8 cellular contexts compared by ENCODE assay signal in the genomic region with DNA sequence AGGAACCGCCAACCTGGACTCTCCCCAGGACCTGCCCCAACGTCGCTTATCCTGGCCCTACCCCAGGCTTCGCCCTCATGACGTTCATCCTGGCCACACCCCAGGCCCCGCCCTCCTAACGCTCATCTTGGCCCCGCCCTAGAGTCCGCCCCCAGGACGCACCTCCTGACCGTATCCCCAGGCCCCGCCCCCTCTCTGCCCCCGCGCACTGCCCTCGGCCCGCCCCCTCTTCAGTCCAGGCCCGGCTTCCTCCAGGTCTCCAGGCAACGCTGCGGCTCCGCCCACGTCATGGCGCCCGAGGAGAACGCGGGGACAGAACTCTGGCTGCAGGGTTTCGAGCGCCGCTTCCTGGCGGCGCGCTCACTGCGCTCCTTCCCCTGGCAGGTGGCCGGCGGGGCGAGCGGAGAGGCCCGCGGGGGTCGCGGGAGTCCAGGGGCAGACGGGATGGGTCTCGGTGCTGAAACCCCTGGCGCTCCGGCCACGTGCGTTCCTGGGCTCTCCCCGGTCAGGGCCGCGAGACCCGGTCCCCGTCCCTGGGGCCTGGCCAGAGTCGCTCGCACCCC. TPM values are rescaled to one million over a fixed set of nuclear protein-coding genes. Genes with fewer than 3 reads are reported as not detected.
DNase-seq lines count a peak whose midpoint lies in the region; ATAC-seq, FAIRE-seq and TF ChIP-seq lines count a peak whose summit lies in the region.
"Not testable (repeated sequence)": the region's sequence is repeated elsewhere in the genome, so short reads cannot be mapped to it uniquely, and the experiment has no call there.

No MANE protein-coding gene starts in this region.

- H3K9me3 ChIP-seq in A673 (ENCODE audit: low read depth, low read length, poor library complexity, severe bottlenecking); right lobe of liver: not testable (repeated sequence)
- H3K9me3 ChIP-seq in H1 (ENCODE audit: insufficient read depth in 2 of 2, low read depth in 1 of 2, low read length in 1 of 2), result peaks cover 4 to 63% of the 10 kb centered on the region in 2 experiments; a peak in 2 of 4 replicates

- peak; percentile 94 for DNase-seq in A673 (ENCODE audit: low spot score)
- DNase-seq in GM19239 (ENCODE audit: insufficient read length, low spot score), result peak; percentile 64
- peak; percentile 97 for DNase-seq in KBM-7
- DNase-seq in RCC 7860 (ENCODE audit: low spot score), result peak; percentile 94
- peak; percentile 99 for DNase-seq in activated T-cell treated with anti-CD3 and anti-CD28 coated beads, Interleukin-2, amount 50 U/mL, for 1 hour
- DNase-seq in H1 (ENCODE audit: low read depth in 1 of 2, low spot score in 2 of 2), result peak; percentile 92 to 97
- DNase-seq in right lobe of liver, result peak; percentile 98 to 99 (median 99)
- DNase-seq in stimulated activated CD4-positive, alpha-beta T cell treated with anti-CD3 and anti-CD28 coated beads, Interleukin-15, amount 100 ng/mL, for 48 hours (ENCODE audit: low read depth in 2 of 2), result peak; percentile 92

- not testable (repeated sequence) for TF ChIP-seq RAD21 in H1 (IDR thresholded peaks at IDR 0.05 in 1 of 2, conservative IDR thresholded peaks at IDR 0.05 in 1 of 2; ENCODE audit: low read depth in 2 of 2, low read length in 2 of 2)

- H2BK12ac ChIP-seq in H1 (ENCODE audit: low read depth, low read length), result not testable (repeated sequence)

- H3K4me3 ChIP-seq in A673 (ENCODE audit: low read depth, low read length, poor library complexity, severe bottlenecking), result peak overlapping the region; percentile 60
- peak overlapping the region in 1 of 4 experiments; percentile 51; a peak in 2 of 8 replicates for H3K4me3 ChIP-seq in H1 (ENCODE audit: extremely low read depth in 1 of 4, insufficient read depth in 2 of 4, low read depth in 3 of 4, low read length in 4 of 4)
- peak overlapping the region; percentile 72 to 83 (median 79) for H3K4me3 ChIP-seq in right lobe of liver

- not testable (repeated sequence) for BruUV-seq in A673 (replicated peaks; lab: Mats Ljungman, UMichigan)

- H3K14ac ChIP-seq in H1 (ENCODE audit: insufficient read length), result not testable (repeated sequence)

- not testable (repeated sequence) for H2BK5ac ChIP-seq in H1 (ENCODE audit: low read depth, low read length)

- H2BK20ac ChIP-seq in H1 (ENCODE audit: low read length), result not testable (repeated sequence)

- ATAC-seq in right lobe of liver, result peak; percentile 100

- not testable (repeated sequence) for H2AK5ac ChIP-seq in H1 (ENCODE audit: low read depth, low read length)

- not testable (repeated sequence) for H2BK15ac ChIP-seq in H1 (ENCODE audit: low read length)

- H3K79me1 ChIP-seq in H1 (ENCODE audit: low read depth, low read length), result not testable (repeated sequence)

- H4K91ac ChIP-seq in H1 (replicated peaks; ENCODE audit: insufficient read length, low read length), result not testable (repeated sequence)

- H3K79me2 ChIP-seq in H1 (ENCODE audit: control insufficient read depth in 1 of 2, insufficient read depth in 2 of 2, low read length in 2 of 2), result not testable (repeated sequence)

- in situ Hi-C loops in KBM-7 (cut with MboI; ENCODE audit: low pct_unique_long_range_greater_than_20kb, low sequenced_read_pairs), result not testable (repeated sequence)

- H3K27me3 ChIP-seq in A673 (replicated peaks; ENCODE audit: insufficient read depth, low read depth, low read length, poor library complexity); H1 (replicated peaks in 1 of 4; ENCODE audit: control insufficient read depth in 3 of 4, extremely low read depth in 1 of 4, insufficient read depth in 3 of 4, low read length in 3 of 4); right lobe of liver: not testable (repeated sequence)

- H2AFZ ChIP-seq in H1 (ENCODE audit: low read length), result not testable (repeated sequence)

- not testable (repeated sequence) for H3K4ac ChIP-seq in H1 (replicated peaks; ENCODE audit: insufficient read length, low read depth, low read length)

- not testable (repeated sequence) for H3K23ac ChIP-seq in H1 (ENCODE audit: insufficient read length)

- H3K4me2 ChIP-seq in H1 (ENCODE audit: insufficient read depth in 1 of 2, low read depth in 2 of 2, low read length in 2 of 2), result peak overlapping the region in 1 of 2 experiments; percentile 49; a peak in 2 of 4 replicates

- POLR2A ChIA-PET in A673 (lab: Charles Lee; ENCODE audit: low non-redundant PET); H1 (lab: Charles Lee; ENCODE audit: partially characterized antibody): not testable (repeated sequence)

- H2BK120ac ChIP-seq in H1 (replicated peaks; ENCODE audit: low read depth, low read length), result not testable (repeated sequence)

- peak overlapping the region; percentile 51 for H4K8ac ChIP-seq in H1 (ENCODE audit: extremely low read depth, insufficient read depth, low read length)

- H3K18ac ChIP-seq in H1 (ENCODE audit: extremely low read depth, low read length), result not testable (repeated sequence)

- peak; percentile 65 for FAIRE-seq in GM19239 (lab: Jason Lieb, UNC)
- FAIRE-seq in RCC 7860 (lab: Jason Lieb, UNC); H1 (lab: Jason Lieb, UNC): not testable (repeated sequence)

- intact Hi-C loops in A673 (cut with micrococcal nuclease; ENCODE audit: unreplicated experiment); right lobe of liver (cut with DNase I): not testable (repeated sequence)

- not testable (repeated sequence) for H3K36me3 ChIP-seq in A673 (ENCODE audit: insufficient read depth, low read length, poor library complexity, severe bottlenecking); H1 (ENCODE audit: control insufficient read depth in 2 of 4, insufficient read depth in 4 of 4, low read length in 3 of 4); right lobe of liver

- not testable (repeated sequence) for H3K4me1 ChIP-seq in A673 (ENCODE audit: insufficient read depth, low read length, poor library complexity, severe bottlenecking); H1 (replicated peaks in 1 of 4; ENCODE audit: control insufficient read depth in 3 of 4, insufficient read depth in 4 of 4, low read length in 3 of 4); right lobe of liver

- not testable (repeated sequence) for H3K9ac ChIP-seq in H1 (replicated peaks in 1 of 4; ENCODE audit: extremely low read depth in 1 of 4, low read depth in 3 of 4, low read length in 3 of 4)

- H3K27ac ChIP-seq in A673 (ENCODE audit: low read depth, low read length, poor library complexity, severe bottlenecking) (peak overlapping the region; percentile 96), right lobe of liver (peak overlapping the region; percentile 38 to 54 (median 49))
- not testable (repeated sequence) for H3K27ac ChIP-seq in H1 (ENCODE audit: low read depth, low read length)

- not testable (repeated sequence) for H4K20me1 ChIP-seq in H1 (replicated peaks in 1 of 2; ENCODE audit: control insufficient read depth in 1 of 2, insufficient read depth in 2 of 2, low read length in 2 of 2)

- 71% methylated on average over 3 of the region's 53 CpGs; no CpG with 5 or more reads in 1 of the 2 experiments for WGBS in H1 (ENCODE audit: extremely low coverage in 1 of 2, insufficient coverage in 1 of 2, insufficient read length in 1 of 2, insufficient replicate concordance in 2 of 2, low coverage in 1 of 2, low lambda C conversion rate in 2 of 2, missing lambda C conversion rate in 1 of 2), 2 experiments
- under 1% methylated on average over 37 of the region's 53 CpGs for WGBS in right lobe of liver (ENCODE audit: insufficient coverage, low coverage, low lambda C conversion rate, missing lambda C conversion rate)

- CTCF ChIA-PET in A673 (lab: Charles Lee); H1 (lab: Charles Lee; ENCODE audit: partially characterized antibody): not testable (repeated sequence)

- TF ChIP-seq CTCF in A673 (conservative IDR thresholded peaks at IDR 0.05; ENCODE audit: low read depth, low read length); H1 (IDR thresholded peaks at IDR 0.05; ENCODE audit: control extremely low read depth in 1 of 3, insufficient read depth in 1 of 3, low read depth in 1 of 3, low read length in 3 of 3); right lobe of liver (IDR thresholded peaks at IDR 0.05): not testable (repeated sequence)

- H4K5ac ChIP-seq in H1 (ENCODE audit: insufficient read length, low read depth, low read length), result not testable (repeated sequence)

- TF ChIP-seq POLR2A in H1 (IDR thresholded peaks at IDR 0.05; ENCODE audit: control extremely low read depth in 1 of 2, low read depth in 2 of 2, low read length in 2 of 2), result not testable (repeated sequence)
- TF ChIP-seq POLR2A in right lobe of liver (IDR thresholded peaks at IDR 0.05), result peak; percentile 52

- not testable (repeated sequence) for H3K56ac ChIP-seq in H1 (replicated peaks; ENCODE audit: insufficient read length, low read depth, low read length)

- not testable (repeated sequence) for H3K23me2 ChIP-seq in H1 (ENCODE audit: low read depth, low read length)

- TF ChIP-seq EP300 in H1 (IDR thresholded peaks at IDR 0.05; ENCODE audit: borderline replicate concordance in 1 of 2, low read depth in 2 of 2, low read length in 2 of 2), result not testable (repeated sequence)

RNA-seq across cellular contexts. Expression of a gene that starts 17.1 kb away (rescaled TPM):
- total RNA-seq in A673 (2021), result not detected in 2 replicates
- not detected in 2 replicates for total RNA-seq in H1 (2021; fragmentation: NEBNext Ultra II Directional; extraction: Animal tissue kit (Norgen Biotek cat#: 25700))
- polyA plus RNA-seq in H1 (2011; rRNA removed), result 0.05 TPM in 1 of 2 replicates, not detected in the other
- polyA plus RNA-seq in H1 (2011; cell fraction: cytosol; rRNA removed), result not detected
- polyA plus RNA-seq in H1 (2011; cell fraction: nucleus; rRNA removed), result not detected
- polyA plus RNA-seq in H1 (2012, experiment 1 of 2), result not detected in 4 replicates
- polyA plus RNA-seq in H1 (2012, experiment 2 of 2), result not detected
- polyA plus RNA-seq in H1 (2013, experiment 1 of 2), result not detected
- polyA plus RNA-seq in H1 (2013, experiment 2 of 2), result not detected
- polyA minus RNA-seq in H1 (2011; rRNA and poly(A)+ RNA removed), result not detected in 2 replicates
- not detected for polyA minus RNA-seq in H1 (2011; cell fraction: cytosol; rRNA and poly(A)+ RNA removed)
- polyA minus RNA-seq in H1 (2011; cell fraction: nucleus; rRNA and poly(A)+ RNA removed), result not detected
- not detected for total RNA-seq in right lobe of liver

RNA-seq across cellular contexts. Expression of a gene that starts 57.4 kb away (rescaled TPM):
- not detected in 2 replicates for total RNA-seq in A673 (2021)
- total RNA-seq in H1 (2021; fragmentation: NEBNext Ultra II Directional; extraction: Animal tissue kit (Norgen Biotek cat#: 25700)), result not detected in 2 replicates
- polyA plus RNA-seq in H1 (2011; rRNA removed), result not detected in 2 replicates
- polyA plus RNA-seq in H1 (2011; cell fraction: cytosol; rRNA removed), result not detected
- not detected for polyA plus RNA-seq in H1 (2011; cell fraction: nucleus; rRNA removed)
- not detected in 4 replicates for polyA plus RNA-seq in H1 (2012, experiment 1 of 2)
- polyA plus RNA-seq in H1 (2012, experiment 2 of 2), result not detected
- polyA plus RNA-seq in H1 (2013, experiment 1 of 2), result not detected
- polyA plus RNA-seq in H1 (2013, experiment 2 of 2), result not detected
- not detected in 2 replicates for polyA minus RNA-seq in H1 (2011; rRNA and poly(A)+ RNA removed)
- not detected for polyA minus RNA-seq in H1 (2011; cell fraction: cytosol; rRNA and poly(A)+ RNA removed)
- polyA minus RNA-seq in H1 (2011; cell fraction: nucleus; rRNA and poly(A)+ RNA removed), result not detected
- not detected for total RNA-seq in right lobe of liver
